20 cellular contexts compared by ENCODE assay signal in genomic region chr15:74830868-74831267, GRCh38. TPM values are rescaled to one million over a fixed set of nuclear protein-coding genes. Genes with fewer than 3 reads are reported as not detected.
A peak's percentile ranks its signal among the peaks of the same experiment; 100 is the strongest.
DNase-seq lines count a peak whose midpoint lies in the region; ATAC-seq and TF ChIP-seq lines count a peak whose summit lies in the region.
"Had no signal": no experiment of that assay in that cellular context is flagged by ENCODE, and none has a peak within 500 bp of the region (broad histone marks: within the 10 kb centered on the region; RNA-seq: fewer than 3 reads in every experiment).

No MANE protein-coding gene starts in this region.

- no peak overlapping the region for H3K4ac ChIP-seq in H9 (ENCODE audit: low read depth, low read length)

- H4K91ac ChIP-seq in H9 (ENCODE audit: insufficient read length, low read depth, low read length): no peak overlapping the region

- H2BK120ac ChIP-seq in H9 (ENCODE audit: low read depth, low read length, poor library complexity, severe bottlenecking): no peak overlapping the region

- no peak overlapping the region for H3T11ph ChIP-seq in H9 (ENCODE audit: low read length)

- H3K27me3 Mint-ChIP-seq in H9 (ENCODE audit: low read depth): peaks cover 42% of the 10 kb centered on the region

- H3K27me3 ChIP-seq in right cardiac atrium (ENCODE audit: control insufficient read depth, insufficient read depth) (no peaks in the 10 kb centered on the region), sigmoid colon (peaks cover 0 to 28% (median 22%) of the 10 kb centered on the region in 3 donors), H9 (ENCODE audit: insufficient read depth, low read length) (peaks cover 6% of the 10 kb centered on the region; the same call in 1 of the 2 replicates)
- H3K27me3 ChIP-seq: uterus had no signal

- H2BK12ac ChIP-seq in H9 (ENCODE audit: insufficient read length, low read depth, low read length): no peak overlapping the region

- H3K36me3 ChIP-seq in HEK293 (ENCODE audit: control insufficient read depth in 2 of 2, insufficient read depth in 1 of 2, low read length in 2 of 2) (peaks cover 0 to 6% of the 10 kb centered on the region in 2 experiments; a peak in 1 of 3 replicates), sigmoid colon (peaks cover 0 to 3% (median 0%) of the 10 kb centered on the region in 4 donors)
- H3K36me3 ChIP-seq: ascending aorta, neural progenitor cell, uterus had no signal

- no peaks in the 10 kb centered on the region for H4K20me1 ChIP-seq in H9 (ENCODE audit: control insufficient read depth, insufficient read depth, insufficient read length)

- peaks cover 0 to 8% (median 4%) of the 10 kb centered on the region in 3 experiments; a peak in 5 of 7 replicates for H3K36me3 Mint-ChIP-seq in H9 (ENCODE audit: insufficient read depth in 1 of 3, low read depth in 3 of 3)
- H3K36me3 Mint-ChIP-seq: neural progenitor cell had no signal

- H3K23ac ChIP-seq in H9 (ENCODE audit: insufficient read length, low read depth, low read length): no peak overlapping the region

- no peak overlapping the region for H2AK5ac ChIP-seq in H9 (ENCODE audit: insufficient read length, low read length)

- peak; percentile 37 to 40 for ATAC-seq in right cardiac atrium
- ATAC-seq in HG02970 (IDR thresholded peaks at IDR 0.05; ENCODE audit: low FRiP score, unreplicated experiment): no peak
- no peak for ATAC-seq in GM18511 (IDR thresholded peaks at IDR 0.05; ENCODE audit: unreplicated experiment)
- ATAC-seq: activated CD8-positive, alpha-beta T cell treated with anti-CD3 and anti-CD28 coated beads, Interleukin-2, amount 10 ng/mL, durations not matched to agents 7 days and 5 days; PC-3; stimulated activated naive CD8-positive, alpha-beta T cell treated with anti-CD3 and anti-CD28 coated beads, Interleukin-15, Interleukin-2, amounts not matched to agents 100 U/mL and 50 U/mL, for 24 hours had no signal

- no peak overlapping the region for H4K8ac ChIP-seq in H9 (replicated peaks; ENCODE audit: insufficient read length, low read depth, low read length)

- 55% methylated on average over 5 of the region's 5 CpGs for WGBS in right cardiac atrium
- 44 to 75% methylated on average over 5 of the region's 5 CpGs for WGBS in sigmoid colon, 2 donors
- WGBS in H9 (ENCODE audit: extremely low coverage, insufficient read length, low lambda C conversion rate): no CpG with 5 or more reads among the region's 5 CpGs

- intact Hi-C loops in right cardiac atrium (cut with DNase I): loop anchor here in 2 of 4 donors (5.0 to 10.0 kb wide), 2 partner anchors 46 to 49 kb away; partner anchors contain the start of gene CSK (in 2 of the 2)
- intact Hi-C loops in sigmoid colon (cut with DNase I): loop anchor here (2.0 kb wide), 1 partner anchor 14 kb away; no protein-coding TSS in a partner anchor

- no peak overlapping the region for H3K14ac ChIP-seq in H9 (ENCODE audit: insufficient read depth, low read length)

- H3K23me2 ChIP-seq in H9 (ENCODE audit: insufficient read length, low read depth, low read length, poor library complexity, severe bottlenecking): no peaks in the 10 kb centered on the region

- CTCF ChIA-PET in HEK293 (lab: Yijun Ruan, JAX): interaction anchor here (0.9 to 8.3 kb wide), 5 partner anchors 11 to 119 kb away, joined by 3 to 63 read pairs (median 5); no protein-coding TSS in a partner anchor

- no peak overlapping the region for H3K27ac Mint-ChIP-seq in H9
- H3K27ac Mint-ChIP-seq: activated CD8-positive, alpha-beta T cell treated with anti-CD3 and anti-CD28 coated beads, Interleukin-2, amount 10 ng/mL, durations not matched to agents 7 days and 5 days; dendritic cell treated with granulocyte-macrophage colony-stimulating factor and Interleukin-4, amounts not matched to agents 40 ng/mL and 50 ng/mL, for 4 days; neural progenitor cell had no signal

- no peak overlapping the region for H2BK5ac ChIP-seq in H9 (ENCODE audit: insufficient read length, low read length)

- POLR2A ChIA-PET in HEK293 (lab: Yijun Ruan, JAX): no interaction called here

- no peak overlapping the region for H2AFZ ChIP-seq in H9 (ENCODE audit: low read length)
- H2AFZ ChIP-seq: neural progenitor cell had no signal

- H3K27ac ChIP-seq in HEK293 (ENCODE audit: extremely low read depth, low read depth, low read length) (no peak overlapping the region), right cardiac atrium (ENCODE audit: low read length) (peak overlapping the region; percentile 79), sigmoid colon (peak overlapping the region; percentile 24 to 62 (median 46)), H9 (ENCODE audit: insufficient read length, low read depth, low read length) (no peak overlapping the region)
- H3K27ac ChIP-seq: ascending aorta, esophagus muscularis mucosa, neural progenitor cell, uterus had no signal

- H3K4me3 Mint-ChIP-seq in H9: no peak overlapping the region
- H3K4me3 Mint-ChIP-seq: activated CD8-positive, alpha-beta T cell treated with anti-CD3 and anti-CD28 coated beads, Interleukin-2, amount 10 ng/mL, durations not matched to agents 7 days and 5 days; dendritic cell treated with granulocyte-macrophage colony-stimulating factor and Interleukin-4, amounts not matched to agents 40 ng/mL and 50 ng/mL, for 4 days; neural progenitor cell had no signal

- H2BK20ac ChIP-seq in H9 (ENCODE audit: low read depth, low read length, poor library complexity, severe bottlenecking): no peak overlapping the region

- no peak for TF ChIP-seq EP300 in sigmoid colon (IDR thresholded peaks at IDR 0.05)

- H3K9me3 ChIP-seq in HEK293 (ENCODE audit: control insufficient read depth, insufficient read depth, low read depth, low read length) (no peaks in the 10 kb centered on the region), right cardiac atrium (ENCODE audit: control insufficient read depth, low read length) (no peaks in the 10 kb centered on the region), sigmoid colon (no peaks in the 10 kb centered on the region), H9 (ENCODE audit: control insufficient read depth, low read depth, low read length) (no peaks in the 10 kb centered on the region)
- H3K9me3 ChIP-seq: ascending aorta, esophagus muscularis mucosa, uterus had no signal

- H3K9ac ChIP-seq in H9 (ENCODE audit: extremely low read depth, insufficient read length, low read length): no peak overlapping the region
- H3K9ac ChIP-seq: neural progenitor cell had no signal

- H3K4me1 Mint-ChIP-seq in H9: peaks cover 8 to 32% of the 10 kb centered on the region in 2 experiments; a peak in 3 of 4 replicates

- no peaks in the 10 kb centered on the region for H3K9me3 Mint-ChIP-seq in H9
- H3K9me3 Mint-ChIP-seq: dendritic cell treated with granulocyte-macrophage colony-stimulating factor and Interleukin-4, amounts not matched to agents 40 ng/mL and 50 ng/mL, for 4 days; neural progenitor cell had no signal

- TF ChIP-seq CTCF in HEK293 (tag by site-specific recombination; IDR thresholded peaks at IDR 0.05) (no peak), sigmoid colon (IDR thresholded peaks at IDR 0.05) (no peak), H9 (conservative IDR thresholded peaks at IDR 0.05) (no peak)

- H3K18ac ChIP-seq in H9 (ENCODE audit: insufficient read length, low read depth, low read length): no peak overlapping the region

- H3K4me3 ChIP-seq in HEK293 (ENCODE audit: low read depth, low read length) (no peak overlapping the region), right cardiac atrium (ENCODE audit: low read length) (no peak overlapping the region), sigmoid colon (no peak overlapping the region)
- H3K4me3 ChIP-seq: ascending aorta, esophagus muscularis mucosa, neural progenitor cell, smooth muscle cell, uterus had no signal

- no peak for TF ChIP-seq POLR2A in sigmoid colon (IDR thresholded peaks at IDR 0.05)

- H3K4me2 ChIP-seq in H9 (ENCODE audit: insufficient read depth, insufficient read length, low read length): no peak overlapping the region
- H3K4me2 ChIP-seq: neural progenitor cell, smooth muscle cell had no signal

- no peak overlapping the region for H2BK15ac ChIP-seq in H9 (ENCODE audit: low read depth, low read length)

- no peak overlapping the region for H3K56ac ChIP-seq in H9 (ENCODE audit: insufficient read length, low read depth, low read length)

- H3K79me2 ChIP-seq in H9 (ENCODE audit: insufficient read depth, low read length): no peaks in the 10 kb centered on the region

- DNase-seq in anterior cingulate cortex (lab: John Stamatoyannopoulos, UW): peak in 53 of 58 donors; percentile 6 to 85 (median 60)
- DNase-seq in right cardiac atrium: peak in 2 of 3 donors; percentile 74 to 80
- DNase-seq in sigmoid colon: peak; percentile 82
- DNase-seq in 8988T: no peak
- no peak for DNase-seq in H9
- DNase-seq: activated CD8-positive, alpha-beta T cell treated with anti-CD3 and anti-CD28 coated beads, Interleukin-2, amount 10 ng/mL, durations not matched to agents 7 days and 5 days; NCI-H1105 treated with DMSO at 0.1 percent for 48 hours; PC-3; stimulated activated naive CD8-positive, alpha-beta T cell treated with anti-CD3 and anti-CD28 coated beads, Interleukin-15, Interleukin-2, amounts not matched to agents 100 U/mL and 50 U/mL, for 24 hours; uterus had no signal

- H3K4me1 ChIP-seq in HEK293 (ENCODE audit: control insufficient read depth, insufficient read depth, low read length) (0 out of 2 replicates have a peak, but pooled peaks cover 2% of the 10 kb centered on the region), right cardiac atrium (ENCODE audit: control insufficient read depth, insufficient read depth, low read length) (peaks cover 7% of the 10 kb centered on the region), sigmoid colon (peaks cover 0 to 11% (median 9%) of the 10 kb centered on the region in 4 donors), H9 (ENCODE audit: insufficient read depth, low read length) (no peaks in the 10 kb centered on the region)
- H3K4me1 ChIP-seq: ascending aorta, uterus had no signal

- no peak overlapping the region for H4K5ac ChIP-seq in H9 (ENCODE audit: insufficient read length, low read depth, low read length)

- H3K79me1 ChIP-seq in H9 (ENCODE audit: insufficient read depth, low read depth, low read length, poor library complexity, severe bottlenecking): no peaks in the 10 kb centered on the region

RNA-seq across cellular contexts. Expression of gene CPLX3, which starts 4.4 kb away (rescaled TPM):
- total RNA-seq in right cardiac atrium: 10 to 100 TPM; 13.0 to 31.0 (median 20.9) TPM
- 13.3 TPM for polyA plus RNA-seq in right cardiac atrium
- under 1 TPM in 1 of 4 donors, not detected in 3; 0.41 TPM for total RNA-seq in sigmoid colon
- polyA plus RNA-seq in sigmoid colon: under 1 TPM in 1 of 3 donors, not detected in 2; 0.28 TPM
- total RNA-seq in H9 (2021): not detected in 2 replicates
- total RNA-seq: activated CD8-positive, alpha-beta T cell treated with anti-CD3 and anti-CD28 coated beads, Interleukin-2, amount 10 ng/mL, durations not matched to agents 7 days and 5 days; ascending aorta; lung microvascular endothelial cell; PC-3; uterus had no signal
- polyA plus RNA-seq: smooth muscle cell had no signal

RNA-seq across cellular contexts. Expression of gene ULK3, which starts 12.1 kb away (rescaled TPM):
- total RNA-seq in right cardiac atrium: 10 to 100 TPM; 34.9 to 49.3 (median 45.9) TPM
- 35.0 TPM for polyA plus RNA-seq in right cardiac atrium
- 10 to 100 TPM; 21.1 to 46.8 (median 30.6) TPM for total RNA-seq in sigmoid colon
- polyA plus RNA-seq in sigmoid colon: 10 to 100 TPM; 46.9 to 48.6 (median 48.4) TPM
- 31.1 and 34.0 TPM in 2 replicates for total RNA-seq in H9 (2021)

RNA-seq across cellular contexts. Expression of gene LMAN1L, which starts 18.2 kb away (rescaled TPM):
- 100 to 1,000 TPM in 3 of 4 donors, 10 to 100 TPM in 1; 66.2 to 216 (median 131) TPM for total RNA-seq in right cardiac atrium
- polyA plus RNA-seq in right cardiac atrium: 84.7 TPM
- 1 to 10 TPM in 1 of 4 donors, not detected in 3; 1.8 TPM for total RNA-seq in sigmoid colon
- polyA plus RNA-seq in sigmoid colon: under 1 TPM in 1 of 3 donors, not detected in 2; 0.64 TPM
- total RNA-seq in H9 (2021): not detected in 2 replicates
- total RNA-seq: ascending aorta, lung microvascular endothelial cell, NCI-H460, PC-3, smooth muscle cell had no signal
- polyA plus RNA-seq: smooth muscle cell had no signal

RNA-seq across cellular contexts. Expression of gene SCAMP2, which starts 42.3 kb away (rescaled TPM):
- total RNA-seq in right cardiac atrium: 10 to 100 TPM; 52.2 to 67.1 (median 61.7) TPM
- 36.1 TPM for polyA plus RNA-seq in right cardiac atrium
- 10 to 100 TPM; 27.8 to 37.8 (median 36.2) TPM for total RNA-seq in sigmoid colon
- polyA plus RNA-seq in sigmoid colon: 100 to 1,000 TPM in 1 of 3 donors, 10 to 100 TPM in 2; 28.7 to 131 (median 33.0) TPM
- total RNA-seq in H9 (2021): 49.0 and 50.2 TPM in 2 replicates

RNA-seq across cellular contexts. Expression of gene CSK, which starts 49.0 kb away (rescaled TPM):
- total RNA-seq in right cardiac atrium (10 to 100 TPM; 52.9 to 68.3 (median 60.9) TPM), sigmoid colon (10 to 100 TPM in 3 of 4 donors, 1 to 10 TPM in 1; 9.7 to 22.4 (median 14.2) TPM), H9 (2021) (49.2 and 49.3 TPM in 2 replicates)
- polyA plus RNA-seq in right cardiac atrium (44.3 TPM), sigmoid colon (100 to 1,000 TPM in 1 of 3 donors, 10 to 100 TPM in 2; 40.8 to 125 (median 55.0) TPM)

Comparison
In these comparisons a context has a peak if more than half of its experiments do, and no peak if none do; other contexts are left out.
1. H3K27ac ChIP-seq: peak in right cardiac atrium (single experiment) and sigmoid colon (4 of 4); none in HEK293 (single experiment) and H9 (single experiment).
2. DNase-seq: peak in anterior cingulate cortex (53 of 58), right cardiac atrium (2 of 3) and sigmoid colon (single experiment); none in 8988T (single experiment) and H9 (single experiment).
3. ATAC-seq: peak in right cardiac atrium (2 of 2); none in HG02970 (single experiment) and GM18511 (single experiment).
4. RNA of gene CPLX3, which starts 4.4 kb away (total RNA-seq): 13.0 to 31.0 TPM in right cardiac atrium; not detected in H9 and 0.41 TPM in sigmoid colon; every median in the first group is over 4 times any median in the second.
5. RNA of gene LMAN1L, which starts 18.2 kb away (total RNA-seq): 66.2 to 216 TPM in right cardiac atrium; 1.8 TPM in sigmoid colon and not detected in H9; every median in the first group is over 10 times any median in the second.